1 cellular context compared by ENCODE assay signal in genomic region chr6:42984924-42985475, GRCh38.
A peak's percentile ranks its signal among the peaks of the same experiment; 100 is the strongest.
TF ChIP-seq lines count a peak whose summit lies in the region.

No MANE protein-coding gene starts in this region.

TF ChIP-seq in K562, 482 proteins besides CTCF, POLR2A, EP300 and RAD21:
- TF ChIP-seq RBM25 (IDR thresholded peaks at IDR 0.05; ENCODE audit: low read depth, low read length, severe bottlenecking) (peak; percentile 76), SMARCA5 (IDR thresholded peaks at IDR 0.05) (peak; percentile 48; the same call in 1 of the 2 replicates), BHLHE40 (IDR thresholded peaks at IDR 0.05; ENCODE audit: low read length) (no peak), PTBP1 (IDR thresholded peaks at IDR 0.05; ENCODE audit: low read depth, low read length) (0 out of 2 replicates have a peak, but pooled peaks have one; percentile 10), BRF1 (IDR thresholded peaks at IDR 0.05; ENCODE audit: borderline replicate concordance, extremely low read depth, insufficient read length) (no peak), RB1 (IDR thresholded peaks at IDR 0.05; ENCODE audit: low read depth) (0 out of 2 replicates have a peak, but pooled peaks have one; percentile 13), FIP1L1 (IDR thresholded peaks at IDR 0.05; ENCODE audit: low read depth, low read length, poor library complexity, severe bottlenecking) (no peak), PHF21A (IDR thresholded peaks at IDR 0.05; ENCODE audit: borderline replicate concordance, low read depth) (peak; percentile 25; the same call in 1 of the 2 replicates), FOXM1 (IDR thresholded peaks at IDR 0.05; ENCODE audit: low read depth) (no peak), FOXM1 (CRISPR knock-in tag; IDR thresholded peaks at IDR 0.05; ENCODE audit: low read depth) (no peak), POLR2AphosphoS5 (IDR thresholded peaks at IDR 0.05; ENCODE audit: control insufficient read depth, insufficient read depth, low read depth, low read length) (no peak), ZBTB7A (IDR thresholded peaks at IDR 0.05; ENCODE audit: borderline replicate concordance, control insufficient read depth, low read depth, low read length) (0 out of 2 replicates have a peak, but pooled peaks have one; percentile 11), ESRRA (IDR thresholded peaks at IDR 0.05; ENCODE audit: borderline replicate concordance, low read depth) (peak; percentile 62; the same call in 1 of the 2 replicates), ELK3 (CRISPR knock-in tag; IDR thresholded peaks at IDR 0.05) (no peak), TSHZ1 (CRISPR knock-in tag; IDR thresholded peaks at IDR 0.05) (no peak), BCOR (IDR thresholded peaks at IDR 0.05) (peak; percentile 84; the same call in 1 of the 2 replicates), BDP1 (IDR thresholded peaks at IDR 0.05; ENCODE audit: insufficient read depth, insufficient read length) (no peak), ARNT (IDR thresholded peaks at IDR 0.05) (no peak), TFE3 (CRISPR knock-in tag; IDR thresholded peaks at IDR 0.05) (no peak), TEAD1 (CRISPR knock-in tag; IDR thresholded peaks at IDR 0.05) (peak in 1 of 2 experiments; percentile 33; a peak in 1 of 4 replicates), KDM1A (IDR thresholded peaks at IDR 0.05) (peak; percentile 14 to 64; a peak in 2 of 4 replicates), NR2C2 (CRISPR knock-in tag; IDR thresholded peaks at IDR 0.05) (no peak), NR2C2 (tag; IDR thresholded peaks at IDR 0.05) (no peak), RCOR1 (IDR thresholded peaks at IDR 0.05; ENCODE audit: borderline replicate concordance in 1 of 2, low read depth in 2 of 2, low read length in 2 of 2) (0 out of 4 replicates have a peak, but pooled peaks of 1 of the 2 experiments have one; percentile 5), ZFP36 (IDR thresholded peaks at IDR 0.05; ENCODE audit: low read depth, low read length, partially characterized antibody) (peak; percentile 63), BRD9 (IDR thresholded peaks at IDR 0.05; ENCODE audit: low read depth, partially characterized antibody) (peak; percentile 28), ZNF449 (CRISPR knock-in tag; IDR thresholded peaks at IDR 0.05) (no peak), CEBPG (CRISPR knock-in tag; IDR thresholded peaks at IDR 0.05) (0 out of 2 replicates have a peak, but pooled peaks have one; percentile 9), CEBPG (tag; conservative IDR thresholded peaks at IDR 0.05 in 1 of 2, IDR thresholded peaks at IDR 0.05 in 1 of 2) (no peak), HDAC1 (IDR thresholded peaks at IDR 0.05) (0 out of 4 replicates have a peak, but pooled peaks of 1 of the 2 experiments have one; percentile 56), HDGF (IDR thresholded peaks at IDR 0.05) (peak; percentile 38; the same call in 1 of the 2 replicates), DIDO1 (tag; IDR thresholded peaks at IDR 0.05; ENCODE audit: low read depth) (no peak), RBBP5 (IDR thresholded peaks at IDR 0.05; ENCODE audit: borderline replicate concordance, insufficient read depth, low read length, poor library complexity, severe bottlenecking) (peak; percentile 6), ARID4B (CRISPR knock-in tag; IDR thresholded peaks at IDR 0.05) (peak; percentile 31; the same call in 1 of the 2 replicates), MAFF (IDR thresholded peaks at IDR 0.05; ENCODE audit: low read length) (no peak), SIX5 (IDR thresholded peaks at IDR 0.05; ENCODE audit: borderline replicate concordance in 1 of 2, insufficient read depth in 1 of 2, low read depth in 1 of 2, low read length in 2 of 2) (no peak)
